Comparison of ENCODE assay signal across 1 cellular context in the genomic region with DNA sequence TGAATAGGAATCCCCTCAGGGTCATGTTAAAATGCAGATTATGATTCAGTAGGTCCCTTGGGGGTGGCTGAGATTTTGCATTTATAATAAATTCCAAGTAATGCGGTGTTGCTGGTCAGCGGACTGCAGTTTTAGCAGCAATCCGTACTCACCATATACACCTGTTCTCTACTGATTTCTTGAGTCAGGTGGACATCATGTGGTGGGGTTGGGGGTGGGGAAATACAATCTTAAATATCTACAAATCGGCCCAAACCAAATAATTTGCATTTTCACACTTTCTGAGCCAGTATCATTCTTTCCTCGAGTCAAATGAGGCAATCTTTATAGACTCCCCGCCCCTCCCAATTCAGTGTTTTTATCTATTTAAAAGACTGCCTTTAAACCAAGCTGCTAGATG.
TF ChIP-seq lines count a peak whose summit lies in the region.

No MANE protein-coding gene starts in this region.

TF ChIP-seq in GM12878, 131 proteins besides CTCF, POLR2A, EP300 and RAD21 (continued from another document):
- TF ChIP-seq, protein P1, sequence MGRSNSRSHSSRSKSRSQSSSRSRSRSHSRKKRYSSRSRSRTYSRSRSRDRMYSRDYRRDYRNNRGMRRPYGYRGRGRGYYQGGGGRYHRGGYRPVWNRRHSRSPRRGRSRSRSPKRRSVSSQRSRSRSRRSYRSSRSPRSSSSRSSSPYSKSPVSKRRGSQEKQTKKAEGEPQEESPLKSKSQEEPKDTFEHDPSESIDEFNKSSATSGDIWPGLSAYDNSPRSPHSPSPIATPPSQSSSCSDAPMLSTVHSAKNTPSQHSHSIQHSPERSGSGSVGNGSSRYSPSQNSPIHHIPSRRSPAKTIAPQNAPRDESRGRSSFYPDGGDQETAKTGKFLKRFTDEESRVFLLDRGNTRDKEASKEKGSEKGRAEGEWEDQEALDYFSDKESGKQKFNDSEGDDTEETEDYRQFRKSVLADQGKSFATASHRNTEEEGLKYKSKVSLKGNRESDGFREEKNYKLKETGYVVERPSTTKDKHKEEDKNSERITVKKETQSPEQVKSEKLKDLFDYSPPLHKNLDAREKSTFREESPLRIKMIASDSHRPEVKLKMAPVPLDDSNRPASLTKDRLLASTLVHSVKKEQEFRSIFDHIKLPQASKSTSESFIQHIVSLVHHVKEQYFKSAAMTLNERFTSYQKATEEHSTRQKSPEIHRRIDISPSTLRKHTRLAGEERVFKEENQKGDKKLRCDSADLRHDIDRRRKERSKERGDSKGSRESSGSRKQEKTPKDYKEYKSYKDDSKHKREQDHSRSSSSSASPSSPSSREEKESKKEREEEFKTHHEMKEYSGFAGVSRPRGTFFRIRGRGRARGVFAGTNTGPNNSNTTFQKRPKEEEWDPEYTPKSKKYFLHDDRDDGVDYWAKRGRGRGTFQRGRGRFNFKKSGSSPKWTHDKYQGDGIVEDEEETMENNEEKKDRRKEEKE (IDR thresholded peaks at IDR 0.05): no peak
- TF ChIP-seq PML (IDR thresholded peaks at IDR 0.05; ENCODE audit: low read length) (no peak), CHD4 (IDR thresholded peaks at IDR 0.05) (no peak), RAD51 (IDR thresholded peaks at IDR 0.05) (peak; percentile 61; the same call in 1 of the 2 replicates), ZNF24 (IDR thresholded peaks at IDR 0.05) (no peak), SRF (IDR thresholded peaks at IDR 0.05; ENCODE audit: low read depth in 2 of 2, low read length in 2 of 2) (no peak), MEF2B (IDR thresholded peaks at IDR 0.05; ENCODE audit: partially characterized antibody, poor library complexity, severe bottlenecking) (peak; percentile 31)
- TF ChIP-seq, protein P2, sequence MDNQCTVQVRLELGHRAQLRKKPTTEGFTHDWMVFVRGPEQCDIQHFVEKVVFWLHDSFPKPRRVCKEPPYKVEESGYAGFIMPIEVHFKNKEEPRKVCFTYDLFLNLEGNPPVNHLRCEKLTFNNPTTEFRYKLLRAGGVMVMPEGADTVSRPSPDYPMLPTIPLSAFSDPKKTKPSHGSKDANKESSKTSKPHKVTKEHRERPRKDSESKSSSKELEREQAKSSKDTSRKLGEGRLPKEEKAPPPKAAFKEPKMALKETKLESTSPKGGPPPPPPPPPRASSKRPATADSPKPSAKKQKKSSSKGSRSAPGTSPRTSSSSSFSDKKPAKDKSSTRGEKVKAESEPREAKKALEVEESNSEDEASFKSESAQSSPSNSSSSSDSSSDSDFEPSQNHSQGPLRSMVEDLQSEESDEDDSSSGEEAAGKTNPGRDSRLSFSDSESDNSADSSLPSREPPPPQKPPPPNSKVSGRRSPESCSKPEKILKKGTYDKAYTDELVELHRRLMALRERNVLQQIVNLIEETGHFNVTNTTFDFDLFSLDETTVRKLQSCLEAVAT (IDR thresholded peaks at IDR 0.05): no peak
